ENCODE assay signal across 8 cellular contexts in genomic region chr15:72155635-72156616, GRCh38. TPM values are rescaled to one million over a fixed set of nuclear protein-coding genes. Genes with fewer than 3 reads are reported as not detected.
DNase-seq lines count a peak whose midpoint lies in the region; TF ChIP-seq lines count a peak whose summit lies in the region.

No MANE protein-coding gene starts in this region.

- peaks cover 4% of the 10 kb centered on the region for H3K27me3 Mint-ChIP-seq in T-helper 1 cell treated with Interleukin-12 subunit alpha and Interleukin-12 subunit beta and Interleukin-4 antibody, amounts not matched to agents 30 μg/mL and 1 μg/mL, for 36 hours (ENCODE audit: low read depth)

- DNase-seq in COR-L47 (lab: John Stamatoyannopoulos, UW) (peak; percentile 81), H4 (ENCODE audit: low spot score) (peak; percentile 83), NCI-H1417 (lab: John Stamatoyannopoulos, UW) (peak; percentile 86 to 96 (median 87)), right atrium auricular region (ENCODE audit: low spot score) (peak; percentile 85), pulmonary artery endothelial cell (ENCODE audit: low read depth, low spot score) (peak; percentile 56), ureter (ENCODE audit: low spot score) (peak; percentile 92)

- peak; percentile 62 to 86 for TF ChIP-seq CTCF in right atrium auricular region (IDR thresholded peaks at IDR 0.05)

- H3K4me3 Mint-ChIP-seq in T-helper 1 cell treated with Interleukin-12 subunit alpha and Interleukin-12 subunit beta and Interleukin-4 antibody, amounts not matched to agents 30 μg/mL and 1 μg/mL, for 36 hours, result peak overlapping the region; percentile 72

- no peaks in the 10 kb centered on the region for H3K9me3 Mint-ChIP-seq in T-helper 1 cell treated with Interleukin-12 subunit alpha and Interleukin-12 subunit beta and Interleukin-4 antibody, amounts not matched to agents 30 μg/mL and 1 μg/mL, for 36 hours

- no peaks in the 10 kb centered on the region for H3K9me3 ChIP-seq in right atrium auricular region

- no peak overlapping the region for H3K27ac Mint-ChIP-seq in T-helper 1 cell treated with Interleukin-12 subunit alpha and Interleukin-12 subunit beta and Interleukin-4 antibody, amounts not matched to agents 30 μg/mL and 1 μg/mL, for 36 hours

- H3K27me3 ChIP-seq in right atrium auricular region, result no peaks in the 10 kb centered on the region

- peaks cover 5% of the 10 kb centered on the region for H3K4me1 Mint-ChIP-seq in T-helper 1 cell treated with Interleukin-12 subunit alpha and Interleukin-12 subunit beta and Interleukin-4 antibody, amounts not matched to agents 30 μg/mL and 1 μg/mL, for 36 hours (ENCODE audit: low read depth)

- H3K4me1 ChIP-seq in right atrium auricular region, result peaks cover 0 to 9% of the 10 kb centered on the region in 2 donors

- no peaks in the 10 kb centered on the region for H3K36me3 ChIP-seq in right atrium auricular region

- H3K27ac ChIP-seq in angular gyrus (ENCODE audit: low read depth, low read length), result peak overlapping the region; percentile 45
- peak overlapping the region; percentile 58 for H3K27ac ChIP-seq in right atrium auricular region

- H3K4me3 ChIP-seq in right atrium auricular region, result peak overlapping the region; percentile 32 to 55

- H3K36me3 Mint-ChIP-seq in T-helper 1 cell treated with Interleukin-12 subunit alpha and Interleukin-12 subunit beta and Interleukin-4 antibody, amounts not matched to agents 30 μg/mL and 1 μg/mL, for 36 hours (ENCODE audit: low read depth), result no peaks in the 10 kb centered on the region

RNA-seq across cellular contexts. Expression of gene SENP8, which starts 37.7 kb away (rescaled TPM):
- total RNA-seq in H4 (2014; rRNA removed; shearing (Covaris generic)), result 2.5 and 3.2 TPM in 2 replicates
- total RNA-seq in right atrium auricular region (1 to 10 TPM; 1.9 to 3.3 TPM), pulmonary artery endothelial cell (1.3 and 2.2 TPM in 2 replicates), ureter (5.3 TPM)

RNA-seq across cellular contexts. Expression of gene MYO9A, which starts 38.0 kb away (rescaled TPM):
- 9.4 and 20.3 TPM in 2 replicates for total RNA-seq in H4 (2014; rRNA removed; shearing (Covaris generic))
- total RNA-seq in right atrium auricular region (10 to 100 TPM; 23.4 to 24.1 TPM), pulmonary artery endothelial cell (21.4 and 25.8 TPM in 2 replicates), ureter (73.4 TPM)

RNA-seq across cellular contexts. Expression of gene GRAMD2A, which starts 41.7 kb away (rescaled TPM):
- 0.18 and 0.33 TPM in 2 replicates for total RNA-seq in H4 (2014; rRNA removed; shearing (Covaris generic))
- total RNA-seq in right atrium auricular region (under 1 TPM in 1 of 2 donors, not detected in 1; 0.83 TPM), pulmonary artery endothelial cell (0.14 and 0.20 TPM in 2 replicates), ureter (3.1 TPM)

Comparison
In these comparisons a context has a peak if more than half of its experiments do, and no peak if none do; other contexts are left out.
1. Peak in every context shown above with its lines: DNase-seq, H3K4me3 ChIP-seq and H3K27ac ChIP-seq.